ENCODE assay signal across 1 cellular context in genomic region chr5:68215208-68215887, GRCh38.
TF ChIP-seq lines count a peak whose summit lies in the region.

Gene PIK3R1 (plus strand): TSS chr5:68215756. CDS start chr5:68226676, 10,920 bp downstream.

TF ChIP-seq in HepG2, 621 proteins besides CTCF, POLR2A, EP300 and RAD21 (continued from another document and continues in another):
- TF ChIP-seq ZNF7 (CRISPR knock-in tag; IDR thresholded peaks at IDR 0.05), result 0 out of 2 replicates have a peak, but pooled peaks have one; percentile 1
- no peak for TF ChIP-seq IKZF1 (IDR thresholded peaks at IDR 0.05)
- TF ChIP-seq ZNF883 (CRISPR knock-in tag; IDR thresholded peaks at IDR 0.05; ENCODE audit: not compliant biosample characterization), result peak; percentile 42
- TF ChIP-seq, protein P1, sequence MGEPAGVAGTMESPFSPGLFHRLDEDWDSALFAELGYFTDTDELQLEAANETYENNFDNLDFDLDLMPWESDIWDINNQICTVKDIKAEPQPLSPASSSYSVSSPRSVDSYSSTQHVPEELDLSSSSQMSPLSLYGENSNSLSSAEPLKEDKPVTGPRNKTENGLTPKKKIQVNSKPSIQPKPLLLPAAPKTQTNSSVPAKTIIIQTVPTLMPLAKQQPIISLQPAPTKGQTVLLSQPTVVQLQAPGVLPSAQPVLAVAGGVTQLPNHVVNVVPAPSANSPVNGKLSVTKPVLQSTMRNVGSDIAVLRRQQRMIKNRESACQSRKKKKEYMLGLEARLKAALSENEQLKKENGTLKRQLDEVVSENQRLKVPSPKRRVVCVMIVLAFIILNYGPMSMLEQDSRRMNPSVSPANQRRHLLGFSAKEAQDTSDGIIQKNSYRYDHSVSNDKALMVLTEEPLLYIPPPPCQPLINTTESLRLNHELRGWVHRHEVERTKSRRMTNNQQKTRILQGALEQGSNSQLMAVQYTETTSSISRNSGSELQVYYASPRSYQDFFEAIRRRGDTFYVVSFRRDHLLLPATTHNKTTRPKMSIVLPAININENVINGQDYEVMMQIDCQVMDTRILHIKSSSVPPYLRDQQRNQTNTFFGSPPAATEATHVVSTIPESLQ (CRISPR knock-in tag; conservative IDR thresholded peaks at IDR 0.05), result 0 out of 2 replicates have a peak, but pooled peaks have one; percentile 40
- TF ChIP-seq STAT5B (CRISPR knock-in tag; IDR thresholded peaks at IDR 0.05), result no peak
- TF ChIP-seq ZBTB42 (CRISPR knock-in tag; IDR thresholded peaks at IDR 0.05), result peak; percentile 65; the same call in 1 of the 2 replicates
- TF ChIP-seq, protein P2, sequence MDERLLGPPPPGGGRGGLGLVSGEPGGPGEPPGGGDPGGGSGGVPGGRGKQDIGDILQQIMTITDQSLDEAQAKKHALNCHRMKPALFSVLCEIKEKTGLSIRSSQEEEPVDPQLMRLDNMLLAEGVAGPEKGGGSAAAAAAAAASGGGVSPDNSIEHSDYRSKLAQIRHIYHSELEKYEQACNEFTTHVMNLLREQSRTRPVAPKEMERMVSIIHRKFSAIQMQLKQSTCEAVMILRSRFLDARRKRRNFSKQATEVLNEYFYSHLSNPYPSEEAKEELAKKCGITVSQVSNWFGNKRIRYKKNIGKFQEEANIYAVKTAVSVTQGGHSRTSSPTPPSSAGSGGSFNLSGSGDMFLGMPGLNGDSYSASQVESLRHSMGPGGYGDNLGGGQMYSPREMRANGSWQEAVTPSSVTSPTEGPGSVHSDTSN (CRISPR knock-in tag; IDR thresholded peaks at IDR 0.05), result no peak
- no peak; the same call in 1 of the 2 replicates for TF ChIP-seq KDM5A (IDR thresholded peaks at IDR 0.05; ENCODE audit: borderline replicate concordance, low read length)
- TF ChIP-seq E2F1 (CRISPR knock-in tag; IDR thresholded peaks at IDR 0.05), result 0 out of 2 replicates have a peak, but pooled peaks have one; percentile 32
- no peak for TF ChIP-seq LCORL (IDR thresholded peaks at IDR 0.05)
- no peak for TF ChIP-seq LCORL (CRISPR knock-in tag; IDR thresholded peaks at IDR 0.05)
- TF ChIP-seq MEIS1 (CRISPR knock-in tag; IDR thresholded peaks at IDR 0.05; ENCODE audit: borderline replicate concordance), result peak; percentile 64; the same call in 1 of the 2 replicates
- no peak for TF ChIP-seq ZBTB40 (IDR thresholded peaks at IDR 0.05)
- TF ChIP-seq ZBTB40 (CRISPR knock-in tag; IDR thresholded peaks at IDR 0.05), result no peak; the same call in 1 of the 2 replicates
- no peak for TF ChIP-seq HNF1A (IDR thresholded peaks at IDR 0.05; ENCODE audit: low read depth)
- TF ChIP-seq HNF1A (CRISPR knock-in tag; IDR thresholded peaks at IDR 0.05; ENCODE audit: borderline replicate concordance), result peak; percentile 43; the same call in 1 of the 2 replicates
- no peak for TF ChIP-seq YEATS2 (CRISPR knock-in tag; IDR thresholded peaks at IDR 0.05; ENCODE audit: borderline replicate concordance)
- TF ChIP-seq FOXJ3 (CRISPR knock-in tag; IDR thresholded peaks at IDR 0.05; ENCODE audit: borderline replicate concordance), result peak; percentile 25; the same call in 1 of the 2 replicates
- TF ChIP-seq, protein P3, sequence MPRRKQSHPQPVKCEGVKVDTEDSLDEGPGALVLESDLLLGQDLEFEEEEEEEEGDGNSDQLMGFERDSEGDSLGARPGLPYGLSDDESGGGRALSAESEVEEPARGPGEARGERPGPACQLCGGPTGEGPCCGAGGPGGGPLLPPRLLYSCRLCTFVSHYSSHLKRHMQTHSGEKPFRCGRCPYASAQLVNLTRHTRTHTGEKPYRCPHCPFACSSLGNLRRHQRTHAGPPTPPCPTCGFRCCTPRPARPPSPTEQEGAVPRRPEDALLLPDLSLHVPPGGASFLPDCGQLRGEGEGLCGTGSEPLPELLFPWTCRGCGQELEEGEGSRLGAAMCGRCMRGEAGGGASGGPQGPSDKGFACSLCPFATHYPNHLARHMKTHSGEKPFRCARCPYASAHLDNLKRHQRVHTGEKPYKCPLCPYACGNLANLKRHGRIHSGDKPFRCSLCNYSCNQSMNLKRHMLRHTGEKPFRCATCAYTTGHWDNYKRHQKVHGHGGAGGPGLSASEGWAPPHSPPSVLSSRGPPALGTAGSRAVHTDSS (CRISPR knock-in tag; conservative IDR thresholded peaks at IDR 0.05), result no peak
- TF ChIP-seq ZNF34 (CRISPR knock-in tag; IDR thresholded peaks at IDR 0.05; ENCODE audit: borderline replicate concordance), result 0 out of 2 replicates have a peak, but pooled peaks have one; percentile 76
- TF ChIP-seq, protein P4, sequence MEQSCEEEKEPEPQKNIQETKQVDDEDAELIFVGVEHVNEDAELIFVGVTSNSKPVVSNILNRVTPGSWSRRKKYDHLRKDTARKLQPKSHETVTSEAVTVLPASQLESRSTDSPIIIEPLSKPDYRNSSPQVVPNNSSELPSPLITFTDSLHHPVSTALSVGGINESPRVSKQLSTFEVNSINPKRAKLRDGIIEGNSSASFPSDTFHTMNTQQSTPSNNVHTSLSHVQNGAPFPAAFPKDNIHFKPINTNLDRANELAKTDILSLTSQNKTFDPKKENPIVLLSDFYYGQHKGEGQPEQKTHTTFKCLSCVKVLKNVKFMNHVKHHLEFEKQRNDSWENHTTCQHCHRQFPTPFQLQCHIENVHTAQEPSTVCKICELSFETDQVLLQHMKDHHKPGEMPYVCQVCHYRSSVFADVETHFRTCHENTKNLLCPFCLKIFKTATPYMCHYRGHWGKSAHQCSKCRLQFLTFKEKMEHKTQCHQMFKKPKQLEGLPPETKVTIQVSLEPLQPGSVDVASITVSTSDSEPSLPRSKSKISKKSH (CRISPR knock-in tag; IDR thresholded peaks at IDR 0.05; ENCODE audit: borderline replicate concordance), result peak; percentile 55; the same call in 1 of the 2 replicates
- TF ChIP-seq, protein P5, sequence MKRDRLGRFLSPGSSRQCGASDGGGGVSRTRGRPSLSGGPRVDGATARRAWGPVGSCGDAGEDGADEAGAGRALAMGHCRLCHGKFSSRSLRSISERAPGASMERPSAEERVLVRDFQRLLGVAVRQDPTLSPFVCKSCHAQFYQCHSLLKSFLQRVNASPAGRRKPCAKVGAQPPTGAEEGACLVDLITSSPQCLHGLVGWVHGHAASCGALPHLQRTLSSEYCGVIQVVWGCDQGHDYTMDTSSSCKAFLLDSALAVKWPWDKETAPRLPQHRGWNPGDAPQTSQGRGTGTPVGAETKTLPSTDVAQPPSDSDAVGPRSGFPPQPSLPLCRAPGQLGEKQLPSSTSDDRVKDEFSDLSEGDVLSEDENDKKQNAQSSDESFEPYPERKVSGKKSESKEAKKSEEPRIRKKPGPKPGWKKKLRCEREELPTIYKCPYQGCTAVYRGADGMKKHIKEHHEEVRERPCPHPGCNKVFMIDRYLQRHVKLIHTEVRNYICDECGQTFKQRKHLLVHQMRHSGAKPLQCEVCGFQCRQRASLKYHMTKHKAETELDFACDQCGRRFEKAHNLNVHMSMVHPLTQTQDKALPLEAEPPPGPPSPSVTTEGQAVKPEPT (CRISPR knock-in tag; IDR thresholded peaks at IDR 0.05; ENCODE audit: low read depth), result peak; percentile 69; the same call in 1 of the 2 replicates
- no peak for TF ChIP-seq SRSF1 (optimal IDR thresholded peaks at IDR 0.05; ENCODE audit: low read depth, low read length)
- TF ChIP-seq ZNF556 (CRISPR knock-in tag; IDR thresholded peaks at IDR 0.05; ENCODE audit: borderline replicate concordance), result peak; percentile 93
- peak; percentile 73 for TF ChIP-seq PATZ1 (CRISPR knock-in tag; IDR thresholded peaks at IDR 0.05)
- TF ChIP-seq THAP11 (CRISPR knock-in tag; IDR thresholded peaks at IDR 0.05), result peak; percentile 61
- peak; percentile 83; the same call in 1 of the 2 replicates for TF ChIP-seq KLF13 (CRISPR knock-in tag; IDR thresholded peaks at IDR 0.05)
